14 cellular contexts compared by ENCODE assay signal in the genomic region with DNA sequence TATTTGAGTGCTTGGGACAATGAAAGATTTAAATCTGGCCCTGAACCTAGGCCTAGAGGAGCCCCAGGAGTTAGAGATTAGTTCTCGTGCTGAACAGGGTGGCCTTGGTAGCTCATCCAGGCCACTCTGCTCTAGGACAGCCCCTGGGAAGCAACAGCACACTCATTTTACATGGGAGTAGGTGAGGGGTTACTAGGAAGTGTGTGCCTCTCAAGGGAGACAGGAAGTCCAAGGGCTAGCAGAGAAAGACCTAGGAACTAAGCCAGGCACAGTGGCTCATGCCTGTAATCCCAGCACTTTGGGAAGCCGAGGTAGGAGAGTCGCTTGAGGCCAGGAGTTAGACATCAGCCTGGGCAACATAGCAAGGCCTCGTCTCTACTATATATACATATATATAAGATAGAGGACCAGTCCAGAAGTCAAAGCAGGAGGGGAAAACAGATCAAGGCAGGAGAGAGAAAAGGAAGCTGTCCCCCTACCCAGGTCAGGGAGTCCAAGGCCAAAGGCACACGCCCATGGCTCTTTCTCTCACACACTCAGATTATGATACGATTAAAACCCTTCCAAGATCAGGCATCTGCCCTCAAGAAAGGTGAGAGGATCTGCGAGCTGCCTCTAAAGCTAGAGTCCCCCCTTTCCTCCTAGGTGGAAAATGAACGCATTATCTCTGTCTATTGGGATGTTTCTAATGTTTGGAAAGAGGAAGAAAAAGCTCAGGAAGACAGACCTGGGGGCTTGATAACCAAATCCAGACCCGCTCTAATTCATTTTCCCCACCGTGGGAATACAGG. TPM values are rescaled to one million over a fixed set of nuclear protein-coding genes. Genes with fewer than 3 reads are reported as not detected.
DNase-seq lines count a peak whose midpoint lies in the region; ATAC-seq and TF ChIP-seq lines count a peak whose summit lies in the region.
"Had no signal": no experiment of that assay in that cellular context is flagged by ENCODE, and none has a peak within 500 bp of the region (broad histone marks: within the 10 kb centered on the region; RNA-seq: fewer than 3 reads in every experiment).

No MANE protein-coding gene starts in this region.

- H3K4me1 Mint-ChIP-seq in activated naive CD8-positive, alpha-beta T cell treated with anti-CD3 and anti-CD28 coated beads, Interleukin-2, amount 10 ng/mL, durations not matched to agents 7 days and 5 days, result peaks cover 43% of the 10 kb centered on the region

- no peaks in the 10 kb centered on the region for H3K9me3 ChIP-seq in BLaER1
- H3K9me3 ChIP-seq in mononuclear cell (ENCODE audit: low read depth, low read length), result no peaks in the 10 kb centered on the region
- H3K9me3 ChIP-seq in prostate gland, result no peaks in the 10 kb centered on the region
- H3K9me3 ChIP-seq: breast epithelium, Caco-2 had no signal

- 83% methylated on average over 10 of the region's 10 CpGs for WGBS in prostate gland

- peak overlapping the region; percentile 94 for H3K27ac Mint-ChIP-seq in activated naive CD8-positive, alpha-beta T cell treated with anti-CD3 and anti-CD28 coated beads, Interleukin-2, amount 10 ng/mL, durations not matched to agents 7 days and 5 days

- no peak for TF ChIP-seq CTCF in HL-60 (IDR thresholded peaks at IDR 0.05; ENCODE audit: insufficient read depth, low read length)
- no peak for TF ChIP-seq CTCF in GM20000 (IDR thresholded peaks at IDR 0.05; ENCODE audit: extremely low read depth, missing control alignments)
- TF ChIP-seq CTCF in prostate gland (IDR thresholded peaks at IDR 0.05), result no peak

- peaks cover 48% of the 10 kb centered on the region for H3K4me1 ChIP-seq in BLaER1
- peaks cover 49% of the 10 kb centered on the region for H3K4me1 ChIP-seq in mononuclear cell (ENCODE audit: insufficient read depth, low read length)
- H3K4me1 ChIP-seq in prostate gland (replicated peaks), result no peaks in the 10 kb centered on the region
- H3K4me1 ChIP-seq: breast epithelium had no signal

- TF ChIP-seq POLR2A in prostate gland (IDR thresholded peaks at IDR 0.05), result no peak

- H3K9me3 Mint-ChIP-seq in activated naive CD8-positive, alpha-beta T cell treated with anti-CD3 and anti-CD28 coated beads, Interleukin-2, amount 10 ng/mL, durations not matched to agents 7 days and 5 days, result no peaks in the 10 kb centered on the region

- H3K36me3 Mint-ChIP-seq in activated naive CD8-positive, alpha-beta T cell treated with anti-CD3 and anti-CD28 coated beads, Interleukin-2, amount 10 ng/mL, durations not matched to agents 7 days and 5 days, result peaks cover 14% of the 10 kb centered on the region

- H3K36me3 ChIP-seq in BLaER1, result peaks cover 29% of the 10 kb centered on the region
- H3K36me3 ChIP-seq in prostate gland, result no peaks in the 10 kb centered on the region
- H3K36me3 ChIP-seq: breast epithelium had no signal

- POLR2A ChIA-PET in activated naive CD8-positive, alpha-beta T cell treated with anti-CD3 and anti-CD28 coated beads, Interleukin-2, amount 10 ng/mL, durations not matched to agents 7 days and 5 days (lab: Charles Lee), result interaction anchor here (0.6 to 4.9 kb wide), 14 partner anchors 9 to 1776 kb away, joined by 3 to 33 read pairs (median 6); partner anchors contain the start of genes MTFR1L, PAQR7 and STMN1

- peak overlapping the region; percentile 67 for H3K9ac ChIP-seq in BLaER1

- H3K4me3 ChIP-seq in BLaER1 (peak overlapping the region; percentile 50), HL-60 (replicated peaks; ENCODE audit: insufficient read depth, low read length) (no peak overlapping the region), mononuclear cell (ENCODE audit: low read length) (peak overlapping the region; percentile 49), prostate gland (no peak overlapping the region)
- H3K4me3 ChIP-seq: smooth muscle cell had no signal

- H4K20me1 ChIP-seq in BLaER1, result no peaks in the 10 kb centered on the region

- ATAC-seq in activated naive CD8-positive, alpha-beta T cell treated with anti-CD3 and anti-CD28 coated beads, Interleukin-2, amount 10 ng/mL, durations not matched to agents 7 days and 5 days (ENCODE audit: low read depth), result peak; percentile 11
- ATAC-seq in esophagus mucosa, result no peak

- peak overlapping the region; percentile 81 for H3K4me2 ChIP-seq in BLaER1
- H3K4me2 ChIP-seq: smooth muscle cell had no signal

- H3K27ac ChIP-seq in BLaER1 (peak overlapping the region; percentile 79), HL-60 (replicated peaks) (peak overlapping the region; percentile 80), prostate gland (no peak overlapping the region)

- intact Hi-C loops in prostate gland (cut with DNase I), result no loop called here

- DNase-seq in HL-60 (ENCODE audit: low read depth in 1 of 2, low spot score in 1 of 2) (no peak), GM20000 (ENCODE audit: low spot score) (no peak), prostate gland (ENCODE audit: low spot score) (no peak), DMS79 treated with DMSO at 0.1 percent for 48 hours (lab: John Stamatoyannopoulos, UW) (no peak)
- DNase-seq in activated naive CD8-positive, alpha-beta T cell treated with anti-CD3 and anti-CD28 coated beads, Interleukin-2, amount 10 ng/mL, durations not matched to agents 7 days and 5 days, result no peak
- DNase-seq: Caco-2, GOT3, NCI-H1930 had no signal

- H3K27me3 Mint-ChIP-seq in activated naive CD8-positive, alpha-beta T cell treated with anti-CD3 and anti-CD28 coated beads, Interleukin-2, amount 10 ng/mL, durations not matched to agents 7 days and 5 days, result no peaks in the 10 kb centered on the region

- no peaks in the 10 kb centered on the region for H3K27me3 ChIP-seq in BLaER1
- no peaks in the 10 kb centered on the region for H3K27me3 ChIP-seq in HL-60 (ENCODE audit: insufficient read depth, poor library complexity, severe bottlenecking)
- no peaks in the 10 kb centered on the region for H3K27me3 ChIP-seq in mononuclear cell (ENCODE audit: insufficient read depth, low read length)
- no peaks in the 10 kb centered on the region for H3K27me3 ChIP-seq in prostate gland (replicated peaks; ENCODE audit: insufficient read depth)
- H3K27me3 ChIP-seq: breast epithelium had no signal

- H3K4me3 Mint-ChIP-seq in activated naive CD8-positive, alpha-beta T cell treated with anti-CD3 and anti-CD28 coated beads, Interleukin-2, amount 10 ng/mL, durations not matched to agents 7 days and 5 days, result peak overlapping the region; percentile 86

RNA-seq across cellular contexts. Expression of gene PAFAH2, which starts 7.8 kb away (rescaled TPM):
- 10 to 100 TPM; 13.5 to 15.4 TPM for total RNA-seq in activated naive CD8-positive, alpha-beta T cell treated with anti-CD3 and anti-CD28 coated beads, Interleukin-2, amount 10 ng/mL, durations not matched to agents 7 days and 5 days
- total RNA-seq in mononuclear cell, result 5.8 TPM
- 9.0 TPM for total RNA-seq in esophagus mucosa
- 10 to 100 TPM; 17.4 to 18.7 TPM for total RNA-seq in prostate gland

RNA-seq across cellular contexts. Expression of gene EXTL1, which starts 31.5 kb away (rescaled TPM):
- not detected for total RNA-seq in activated naive CD8-positive, alpha-beta T cell treated with anti-CD3 and anti-CD28 coated beads, Interleukin-2, amount 10 ng/mL, durations not matched to agents 7 days and 5 days
- total RNA-seq in mononuclear cell (under 0.01 TPM), esophagus mucosa (not detected), prostate gland (1 to 10 TPM in 1 of 2 donors, not detected in 1; 3.2 TPM)

RNA-seq across cellular contexts. Expression of gene SLC30A2, which starts 55.9 kb away (rescaled TPM):
- total RNA-seq in activated naive CD8-positive, alpha-beta T cell treated with anti-CD3 and anti-CD28 coated beads, Interleukin-2, amount 10 ng/mL, durations not matched to agents 7 days and 5 days, result not detected
- total RNA-seq in mononuclear cell (not detected), esophagus mucosa (not detected), prostate gland (under 1 TPM; 0.05 to 0.34 TPM)
- total RNA-seq: epithelial cell of proximal tubule had no signal

Comparison
In these comparisons a context has a peak if more than half of its experiments do, and no peak if none do; other contexts are left out.
1. H3K27ac ChIP-seq: peak in BLaER1 (single experiment) and HL-60 (single experiment); none in prostate gland (0 of 2).
2. H3K4me3 ChIP-seq: peak in BLaER1 (single experiment) and mononuclear cell (single experiment); none in HL-60 (single experiment) and prostate gland (0 of 2).